In genomic region chr22:20071524-20071972, GRCh38 we compare ENCODE assay signal across 26 cellular contexts. TPM values are rescaled to one million over a fixed set of nuclear protein-coding genes. Genes with fewer than 3 reads are reported as not detected.
A peak's percentile ranks its signal among the peaks of the same experiment; 100 is the strongest.
DNase-seq lines count a peak whose midpoint lies in the region; ATAC-seq, FAIRE-seq and TF ChIP-seq lines count a peak whose summit lies in the region.
"Had no signal": no experiment of that assay in that cellular context is flagged by ENCODE, and none has a peak within 500 bp of the region (broad histone marks: within the 10 kb centered on the region; RNA-seq: fewer than 3 reads in every experiment).

No MANE protein-coding gene starts in this region.

- 88 to 92% (median 91%) methylated on average over 8 of the region's 8 CpGs for WGBS in spleen, 5 donors

- no peak overlapping the region for H3K4me3 Mint-ChIP-seq in activated naive CD4-positive, alpha-beta T cell treated with anti-CD3 and anti-CD28 coated beads, Interleukin-2, amount 50 U/mL, for 24 hours
- H3K4me3 Mint-ChIP-seq in dendritic cell treated with granulocyte-macrophage colony-stimulating factor and Interleukin-4, amounts not matched to agents 40 ng/mL and 50 ng/mL, for 4 days, result no peak overlapping the region
- H3K4me3 Mint-ChIP-seq: CD14-positive monocyte; CD4-positive, alpha-beta T cell; CD8-positive, alpha-beta memory T cell; GM23338; H9 had no signal

- H3K4me1 Mint-ChIP-seq in activated naive CD4-positive, alpha-beta T cell treated with anti-CD3 and anti-CD28 coated beads, Interleukin-2, amount 50 U/mL, for 24 hours, result no peaks in the 10 kb centered on the region
- no peaks in the 10 kb centered on the region for H3K4me1 Mint-ChIP-seq in dendritic cell treated with granulocyte-macrophage colony-stimulating factor and Interleukin-4, amounts not matched to agents 40 ng/mL and 50 ng/mL, for 4 days (ENCODE audit: low read depth)
- H3K4me1 Mint-ChIP-seq: CD14-positive monocyte; CD8-positive, alpha-beta memory T cell had no signal

- H3K9me3 ChIP-seq in kidney (ENCODE audit: control insufficient read depth in 1 of 2, low read length in 2 of 2) (no peaks in the 10 kb centered on the region), spleen (no peaks in the 10 kb centered on the region), left lung (no peaks in the 10 kb centered on the region)
- H3K9me3 ChIP-seq: A549; BE2C; BLaER1 treated with 17β-estradiol and CSF1 and Interleukin-3, amounts not matched to agents 10 nM and 100 nM had no signal

- no peak for TF ChIP-seq POLR2A in spleen (IDR thresholded peaks at IDR 0.05)

- no peaks in the 10 kb centered on the region for H3K36me3 Mint-ChIP-seq in activated naive CD4-positive, alpha-beta T cell treated with anti-CD3 and anti-CD28 coated beads, Interleukin-2, amount 50 U/mL, for 24 hours
- H3K36me3 Mint-ChIP-seq in dendritic cell treated with granulocyte-macrophage colony-stimulating factor and Interleukin-4, amounts not matched to agents 40 ng/mL and 50 ng/mL, for 4 days (ENCODE audit: low read depth), result peaks cover 8% of the 10 kb centered on the region
- H3K36me3 Mint-ChIP-seq: CD14-positive monocyte; CD8-positive, alpha-beta memory T cell had no signal

- no peaks in the 10 kb centered on the region for H3K27me3 Mint-ChIP-seq in activated naive CD4-positive, alpha-beta T cell treated with anti-CD3 and anti-CD28 coated beads, Interleukin-2, amount 50 U/mL, for 24 hours
- H3K27me3 Mint-ChIP-seq in dendritic cell treated with granulocyte-macrophage colony-stimulating factor and Interleukin-4, amounts not matched to agents 40 ng/mL and 50 ng/mL, for 4 days, result no peaks in the 10 kb centered on the region
- H3K27me3 Mint-ChIP-seq: CD4-positive, alpha-beta T cell; CD8-positive, alpha-beta memory T cell had no signal

- no peak overlapping the region for H3K27ac ChIP-seq in kidney (ENCODE audit: low read depth in 2 of 2, low read length in 2 of 2)
- no peak overlapping the region for H3K27ac ChIP-seq in spleen
- H3K27ac ChIP-seq in left lung, result no peak overlapping the region
- H3K27ac ChIP-seq: 22Rv1; A549; BLaER1 treated with 17β-estradiol and CSF1 and Interleukin-3, amounts not matched to agents 10 nM and 100 nM had no signal

- intact Hi-C loops in dendritic cell treated with granulocyte-macrophage colony-stimulating factor and Interleukin-4, amounts not matched to agents 40 ng/mL and 50 ng/mL, for 4 days (cut with micrococcal nuclease), result no loop called here
- intact Hi-C loops in kidney (cut with DNase I), result no loop called here
- intact Hi-C loops in spleen (cut with DNase I; ENCODE audit: low total_unique reads), result no loop called here
- intact Hi-C loops in left lung (cut with DNase I), result no loop called here
- intact Hi-C loops in left colon (cut with DNase I, micrococcal nuclease), result no loop called here

- no peaks in the 10 kb centered on the region for H3K36me3 ChIP-seq in kidney (ENCODE audit: control insufficient read depth in 1 of 2, insufficient read depth in 2 of 2, low read length in 2 of 2)
- H3K36me3 ChIP-seq in spleen, result peaks cover 0 to 3% (median 0%) of the 10 kb centered on the region in 6 donors
- H3K36me3 ChIP-seq in left lung, result no peaks in the 10 kb centered on the region
- H3K36me3 ChIP-seq: BE2C; BLaER1 treated with 17β-estradiol and CSF1 and Interleukin-3, amounts not matched to agents 10 nM and 100 nM had no signal

- H3K27ac Mint-ChIP-seq in activated naive CD4-positive, alpha-beta T cell treated with anti-CD3 and anti-CD28 coated beads, Interleukin-2, amount 50 U/mL, for 24 hours, result peak overlapping the region; percentile 31
- peak overlapping the region; percentile 13 for H3K27ac Mint-ChIP-seq in dendritic cell treated with granulocyte-macrophage colony-stimulating factor and Interleukin-4, amounts not matched to agents 40 ng/mL and 50 ng/mL, for 4 days
- H3K27ac Mint-ChIP-seq: CD14-positive monocyte; CD4-positive, alpha-beta T cell; GM23338; H9 had no signal

- H3K27me3 ChIP-seq in spleen (replicated peaks in 1 of 7), result no peaks in the 10 kb centered on the region
- H3K27me3 ChIP-seq in left lung, result no peaks in the 10 kb centered on the region
- H3K27me3 ChIP-seq: BE2C; BLaER1 treated with 17β-estradiol and CSF1 and Interleukin-3, amounts not matched to agents 10 nM and 100 nM had no signal

- no peak for DNase-seq in activated naive CD4-positive, alpha-beta T cell treated with Interleukin-2 at 50 U/mL for 16 hours
- peak; percentile 0 for DNase-seq in kidney
- DNase-seq in spleen, result peak; percentile 4
- DNase-seq in left lung, result no peak
- no peak for DNase-seq in left colon
- DNase-seq: ACHN; AML-193; BE2C; CD4-positive, alpha-beta T cell; CD8-positive, alpha-beta memory T cell; DMS 273 treated with DMSO at 0.1 percent for 48 hours; DMS79; EL; GDM1; H9 had no signal

- H3K4me1 ChIP-seq in kidney (ENCODE audit: control insufficient read depth in 1 of 2, insufficient read depth in 1 of 2, low read depth in 1 of 2, low read length in 2 of 2) (no peaks in the 10 kb centered on the region), spleen (no peaks in the 10 kb centered on the region), left lung (no peaks in the 10 kb centered on the region)
- H3K4me1 ChIP-seq: A549, BE2C had no signal

- no peak for FAIRE-seq in kidney (lab: Jason Lieb, UNC)
- FAIRE-seq: A549, D721Med, GM12878 had no signal

- H3K4me3 ChIP-seq in kidney (ENCODE audit: low read length in 2 of 2), result no peak overlapping the region
- no peak overlapping the region for H3K4me3 ChIP-seq in spleen
- H3K4me3 ChIP-seq in left lung, result no peak overlapping the region
- H3K4me3 ChIP-seq: A549; BLaER1 treated with 17β-estradiol and CSF1 and Interleukin-3, amounts not matched to agents 10 nM and 100 nM; GM12878; GM23338 had no signal

- no peak for TF ChIP-seq CTCF in kidney (IDR thresholded peaks at IDR 0.05; ENCODE audit: borderline replicate concordance, extremely low read depth, insufficient read depth)
- no peak for TF ChIP-seq CTCF in spleen (IDR thresholded peaks at IDR 0.05 in 8 of 11, conservative IDR thresholded peaks at IDR 0.05 in 3 of 11)
- no peak for TF ChIP-seq CTCF in left lung (IDR thresholded peaks at IDR 0.05)

- no peak overlapping the region for H3K9ac ChIP-seq in kidney (ENCODE audit: low read length in 2 of 2)
- H3K9ac ChIP-seq: BLaER1 treated with 17β-estradiol and CSF1 and Interleukin-3, amounts not matched to agents 10 nM and 100 nM had no signal

- no peaks in the 10 kb centered on the region for H3K9me3 Mint-ChIP-seq in activated naive CD4-positive, alpha-beta T cell treated with anti-CD3 and anti-CD28 coated beads, Interleukin-2, amount 50 U/mL, for 24 hours
- H3K9me3 Mint-ChIP-seq in dendritic cell treated with granulocyte-macrophage colony-stimulating factor and Interleukin-4, amounts not matched to agents 40 ng/mL and 50 ng/mL, for 4 days, result no peaks in the 10 kb centered on the region
- H3K9me3 Mint-ChIP-seq: CD14-positive monocyte; CD4-positive, alpha-beta T cell; CD8-positive, alpha-beta memory T cell; GM23338; H9 had no signal

- ATAC-seq in left lung (no peak), left colon (no peak), HG03342 (IDR thresholded peaks at IDR 0.05; ENCODE audit: unreplicated experiment) (no peak)
- ATAC-seq: A549, GM12878, GM23338, HCT116 had no signal

RNA-seq across cellular contexts. Expression of gene DGCR8, which starts 8.5 kb away (rescaled TPM):
- total RNA-seq in kidney (40.1 TPM), spleen (10 to 100 TPM; 25.1 to 62.7 (median 36.1) TPM), left lung (10 to 100 TPM; 28.9 to 34.9 TPM), left colon (10 to 100 TPM; 32.7 to 46.8 TPM)
- polyA plus RNA-seq in kidney (ENCODE audit: insufficient read depth, low read depth, low replicate concordance) (12.2 TPM), spleen (10 to 100 TPM in 2 of 3 donors, 1 to 10 TPM in 1; 7.8 to 17.1 (median 14.3) TPM)

RNA-seq across cellular contexts. Expression of gene RANBP1, which starts 44.4 kb away (rescaled TPM):
- total RNA-seq in kidney, result 67.2 TPM
- 80.5 TPM for polyA plus RNA-seq in kidney (ENCODE audit: insufficient read depth, low read depth, low replicate concordance)
- 100 to 1,000 TPM in 3 of 7 donors, 10 to 100 TPM in 4; 56.7 to 111 (median 88.5) TPM for total RNA-seq in spleen
- polyA plus RNA-seq in spleen, result 100 to 1,000 TPM in 2 of 3 donors, 10 to 100 TPM in 1; 52.6 to 106 (median 101) TPM
- 100 to 1,000 TPM in 1 of 2 donors, 10 to 100 TPM in 1; 63.7 to 111 TPM for total RNA-seq in left lung
- total RNA-seq in left colon, result 10 to 100 TPM; 57.2 to 80.3 TPM

RNA-seq across cellular contexts. Expression of gene TRMT2A, which starts 45.5 kb away (rescaled TPM):
- total RNA-seq in kidney (50.0 TPM), spleen (10 to 100 TPM; 70.4 to 89.8 (median 79.3) TPM), left lung (10 to 100 TPM; 40.9 to 60.4 TPM), left colon (10 to 100 TPM; 33.3 to 36.4 TPM)
- polyA plus RNA-seq in kidney (ENCODE audit: insufficient read depth, low read depth, low replicate concordance) (37.3 TPM), spleen (100 to 1,000 TPM in 2 of 3 donors, 10 to 100 TPM in 1; 75.1 to 142 (median 132) TPM)

RNA-seq across cellular contexts. Expression of gene TANGO2, which starts 50.6 kb away (rescaled TPM):
- 27.7 TPM for total RNA-seq in kidney
- polyA plus RNA-seq in kidney (ENCODE audit: insufficient read depth, low read depth, low replicate concordance), result 37.3 TPM
- 10 to 100 TPM; 35.9 to 72.2 (median 57.2) TPM for total RNA-seq in spleen
- 10 to 100 TPM; 18.7 to 30.9 (median 21.6) TPM for polyA plus RNA-seq in spleen
- total RNA-seq in left lung, result 10 to 100 TPM; 45.9 to 47.2 TPM
- total RNA-seq in left colon, result 10 to 100 TPM; 28.7 to 29.9 TPM

RNA-seq across cellular contexts. Expression of gene ARVCF, which starts 54.9 kb away (rescaled TPM):
- total RNA-seq in kidney (21.9 TPM), spleen (10 to 100 TPM; 18.1 to 96.7 (median 29.5) TPM), left lung (10 to 100 TPM; 18.2 to 22.4 TPM), left colon (10 to 100 TPM; 12.2 to 13.0 TPM)
- polyA plus RNA-seq in kidney (ENCODE audit: insufficient read depth, low read depth, low replicate concordance) (16.0 TPM), spleen (10 to 100 TPM in 2 of 3 donors, 1 to 10 TPM in 1; 9.4 to 42.5 (median 10.4) TPM)

Comparison
In these comparisons a context has a peak if more than half of its experiments do, and no peak if none do; other contexts are left out.
1. DNase-seq: peak in kidney (single experiment) and spleen (single experiment); none in activated naive CD4-positive, alpha-beta T cell treated with Interleukin-2 at 50 U/mL for 16 hours (single experiment), left lung (0 of 2) and left colon (0 of 2).